In the genomic region with DNA sequence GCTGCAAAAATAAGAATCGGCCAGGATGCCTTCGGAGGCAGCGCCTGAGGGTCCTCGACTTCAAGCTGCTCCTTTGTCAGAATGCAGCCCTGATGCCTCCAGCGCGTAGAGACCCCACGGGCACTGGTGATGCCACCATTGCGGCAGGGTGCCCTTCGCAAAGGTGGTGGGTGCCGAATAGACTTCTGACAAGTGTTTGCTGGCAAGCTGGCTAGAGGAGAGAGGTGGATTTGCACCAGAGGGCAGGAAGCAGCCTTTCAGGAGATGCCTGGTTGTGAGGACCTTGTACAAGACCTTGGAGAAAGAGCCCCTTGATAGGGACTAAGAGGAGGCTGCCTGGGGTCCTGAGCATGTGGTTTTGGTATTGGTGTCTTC, we compare ENCODE assay signal across 8 cellular contexts.
DNase-seq lines count a peak whose midpoint lies in the region; ATAC-seq and TF ChIP-seq lines count a peak whose summit lies in the region.

No MANE protein-coding gene starts in this region.

- 58 to 91% methylated on average over 9 of the region's 10 CpGs for WGBS in thyroid gland, 2 donors

- no peaks in the 10 kb centered on the region for H3K9me3 ChIP-seq in T-helper 17 cell (ENCODE audit: control insufficient read depth, low read length, poor library complexity, severe bottlenecking)
- no peaks in the 10 kb centered on the region for H3K9me3 ChIP-seq in thyroid gland

- no peak for TF ChIP-seq CTCF in thyroid gland (IDR thresholded peaks at IDR 0.05)

- no peak for TF ChIP-seq POLR2A in thyroid gland (IDR thresholded peaks at IDR 0.05)

- ATAC-seq in activated T-cell treated with anti-CD3 and anti-CD28 coated beads, Interleukin-2, amount 50 U/mL, for 72 hours (replicated peaks in 1 of 2) = peak in 1 of 2 donors; percentile 1
- peak; percentile 1 for ATAC-seq in T-helper 17 cell
- ATAC-seq in GM21447 (IDR thresholded peaks at IDR 0.05; ENCODE audit: unreplicated experiment) = no peak

- peaks cover 64% of the 10 kb centered on the region for H3K4me1 Mint-ChIP-seq in activated T-cell treated with anti-CD3 and anti-CD28 coated beads, Interleukin-2, amount 50 U/mL, for 72 hours (ENCODE audit: low read depth)
- peaks cover 41% of the 10 kb centered on the region for H3K4me1 Mint-ChIP-seq in T-helper 17 cell

- H3K27me3 ChIP-seq in layer of hippocampus (ENCODE audit: control insufficient read depth, insufficient read depth, low read length) (no peaks in the 10 kb centered on the region), thyroid gland (no peaks in the 10 kb centered on the region)

- H3K36me3 ChIP-seq in thyroid gland = no peaks in the 10 kb centered on the region

- no peaks in the 10 kb centered on the region for H3K27me3 Mint-ChIP-seq in activated T-cell treated with anti-CD3 and anti-CD28 coated beads, Interleukin-2, amount 50 U/mL, for 72 hours (ENCODE audit: low read depth)
- no peaks in the 10 kb centered on the region for H3K27me3 Mint-ChIP-seq in T-helper 17 cell

- peak overlapping the region; percentile 76 to 87 for H3K4me3 Mint-ChIP-seq in activated T-cell treated with anti-CD3 and anti-CD28 coated beads, Interleukin-2, amount 50 U/mL, for 72 hours
- peak overlapping the region; percentile 77 for H3K4me3 Mint-ChIP-seq in T-helper 17 cell

- H3K9me3 Mint-ChIP-seq in activated T-cell treated with anti-CD3 and anti-CD28 coated beads, Interleukin-2, amount 50 U/mL, for 72 hours = no peaks in the 10 kb centered on the region

- no peak for DNase-seq in activated T-cell treated with anti-CD3 and anti-CD28 coated beads, Interleukin-2, amount 50 U/mL, for 72 hours
- no peak for DNase-seq in activated T-cell treated with anti-CD3 and anti-CD28 coated beads, Interleukin-2, amount 50 U/mL, for 48 hours
- DNase-seq in T-helper 17 cell = no peak
- DNase-seq in thyroid gland = no peak
- no peak for DNase-seq in hippocampal formation (lab: John Stamatoyannopoulos, UW)
- DNase-seq in stimulated activated CD4-positive, alpha-beta T cell treated with anti-CD3 and anti-CD28 coated beads, Interleukin-4, amount 100 ng/mL, for 4 hours = no peak

- peak overlapping the region; percentile 16 for H3K27ac Mint-ChIP-seq in activated T-cell treated with anti-CD3 and anti-CD28 coated beads, Interleukin-2, amount 50 U/mL, for 72 hours
- H3K27ac Mint-ChIP-seq in T-helper 17 cell = peak overlapping the region; percentile 88

- H3K4me3 ChIP-seq in thyroid gland (replicated peaks in 1 of 3) = peak overlapping the region in 1 of 3 donors; percentile 3

- intact Hi-C loops in thyroid gland (cut with DNase I) = no loop called here

- H3K27ac ChIP-seq in layer of hippocampus (ENCODE audit: low read depth, low read length) (peak overlapping the region; percentile 80), thyroid gland (peak overlapping the region in 2 of 3 donors; percentile 64 to 68)

- peaks cover 61 to 88% of the 10 kb centered on the region in 2 donors for H3K4me1 ChIP-seq in thyroid gland

- peaks cover 0 to 3% of the 10 kb centered on the region in 2 donors for H3K36me3 Mint-ChIP-seq in activated T-cell treated with anti-CD3 and anti-CD28 coated beads, Interleukin-2, amount 50 U/mL, for 72 hours (ENCODE audit: insufficient read depth in 2 of 2)
- H3K36me3 Mint-ChIP-seq in T-helper 17 cell (ENCODE audit: low read depth) = no peaks in the 10 kb centered on the region
